In genomic region chr2:61534926-61535325, GRCh38 we compare ENCODE assay signal across 1 cellular context.
TF ChIP-seq lines count a peak whose summit lies in the region.

No MANE protein-coding gene starts in this region.

TF ChIP-seq in HEK293, 187 proteins besides CTCF, POLR2A, EP300 and RAD21 (continued from another document):
- TF ChIP-seq ZNF433 (tag by site-specific recombination; IDR thresholded peaks at IDR 0.05; ENCODE audit: low read depth) (no peak), REPIN1 (tag by site-specific recombination; IDR thresholded peaks at IDR 0.05; ENCODE audit: low read depth) (no peak), ZNF677 (tag by site-specific recombination; IDR thresholded peaks at IDR 0.05) (no peak), ZNF341 (tag by site-specific recombination; IDR thresholded peaks at IDR 0.05; ENCODE audit: low read depth) (no peak), KLF7 (tag by site-specific recombination; IDR thresholded peaks at IDR 0.05; ENCODE audit: borderline replicate concordance) (no peak), ZNF624 (tag by site-specific recombination; IDR thresholded peaks at IDR 0.05) (no peak), ZBTB21 (tag by site-specific recombination; IDR thresholded peaks at IDR 0.05) (no peak), ZNF404 (tag by site-specific recombination; IDR thresholded peaks at IDR 0.05) (no peak), ZNF837 (tag by site-specific recombination; IDR thresholded peaks at IDR 0.05) (no peak)
- TF ChIP-seq, protein P1, sequence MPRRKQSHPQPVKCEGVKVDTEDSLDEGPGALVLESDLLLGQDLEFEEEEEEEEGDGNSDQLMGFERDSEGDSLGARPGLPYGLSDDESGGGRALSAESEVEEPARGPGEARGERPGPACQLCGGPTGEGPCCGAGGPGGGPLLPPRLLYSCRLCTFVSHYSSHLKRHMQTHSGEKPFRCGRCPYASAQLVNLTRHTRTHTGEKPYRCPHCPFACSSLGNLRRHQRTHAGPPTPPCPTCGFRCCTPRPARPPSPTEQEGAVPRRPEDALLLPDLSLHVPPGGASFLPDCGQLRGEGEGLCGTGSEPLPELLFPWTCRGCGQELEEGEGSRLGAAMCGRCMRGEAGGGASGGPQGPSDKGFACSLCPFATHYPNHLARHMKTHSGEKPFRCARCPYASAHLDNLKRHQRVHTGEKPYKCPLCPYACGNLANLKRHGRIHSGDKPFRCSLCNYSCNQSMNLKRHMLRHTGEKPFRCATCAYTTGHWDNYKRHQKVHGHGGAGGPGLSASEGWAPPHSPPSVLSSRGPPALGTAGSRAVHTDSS (tag by site-specific recombination; IDR thresholded peaks at IDR 0.05), result no peak
